Comparison of ENCODE assay signal across 14 cellular contexts in genomic region chr4:71210831-71211230, GRCh38.
DNase-seq lines count a peak whose midpoint lies in the region; ATAC-seq and TF ChIP-seq lines count a peak whose summit lies in the region.
"Had no signal": no experiment of that assay in that cellular context is flagged by ENCODE, and none has a peak within 500 bp of the region (broad histone marks: within the 10 kb centered on the region; RNA-seq: fewer than 3 reads in every experiment).

No MANE protein-coding gene starts in this region.

- no peak overlapping the region for H3K18ac ChIP-seq in mesenchymal stem cell (ENCODE audit: low read depth in 1 of 2, low read length in 2 of 2)

- peak overlapping the region; percentile 43; the same call in 1 of the 2 replicates for H3K27ac ChIP-seq in GM23248
- no peak overlapping the region for H3K27ac ChIP-seq in mesenchymal stem cell (ENCODE audit: low read length, poor library complexity, severe bottlenecking)
- H3K27ac ChIP-seq: HL-60 had no signal

- no peaks in the 10 kb centered on the region for H3K9me2 ChIP-seq in GM23248 (ENCODE audit: insufficient read depth)

- H3K14ac ChIP-seq in mesenchymal stem cell (ENCODE audit: low read length in 2 of 2), result no peak overlapping the region

- peaks cover 59% of the 10 kb centered on the region for H3K4me1 ChIP-seq in GM23248 (ENCODE audit: insufficient read depth)
- H3K4me1 ChIP-seq in mesenchymal stem cell (ENCODE audit: control insufficient read depth, insufficient read depth, low read depth, low read length), result peaks cover 2% of the 10 kb centered on the region

- H4K8ac ChIP-seq in mesenchymal stem cell (ENCODE audit: low read length), result no peak overlapping the region

- peaks cover 10% of the 10 kb centered on the region for H3K79me1 ChIP-seq in mesenchymal stem cell (replicated peaks; ENCODE audit: low read length, poor library complexity, severe bottlenecking)

- no peaks in the 10 kb centered on the region for H3K36me3 ChIP-seq in GM23248 (ENCODE audit: low read depth)
- H3K36me3 ChIP-seq in mesenchymal stem cell (ENCODE audit: control insufficient read depth in 1 of 2, insufficient read depth in 2 of 2, low read depth in 1 of 2, low read length in 2 of 2), result no peaks in the 10 kb centered on the region

- no peak overlapping the region for H4K91ac ChIP-seq in mesenchymal stem cell (ENCODE audit: low read length)

- no peak overlapping the region for H2AK5ac ChIP-seq in mesenchymal stem cell (ENCODE audit: low read length, severe bottlenecking)

- ATAC-seq in HG02852 (IDR thresholded peaks at IDR 0.05; ENCODE audit: unreplicated experiment), result no peak
- ATAC-seq in GM21717 (IDR thresholded peaks at IDR 0.05; ENCODE audit: unreplicated experiment), result no peak
- ATAC-seq: K562 had no signal

- H2BK15ac ChIP-seq in mesenchymal stem cell (ENCODE audit: low read depth, poor library complexity, severe bottlenecking), result no peak overlapping the region

- H2BK12ac ChIP-seq in mesenchymal stem cell (ENCODE audit: low read length in 2 of 2), result no peak overlapping the region

- peak; percentile 58 for DNase-seq in AG10803 (ENCODE audit: low read depth)
- DNase-seq in GM23248, result peak; percentile 56
- peak; percentile 29 to 45 for DNase-seq in cardiac fibroblast (ENCODE audit: low read depth in 2 of 2)
- no peak for DNase-seq in mesenchymal stem cell
- DNase-seq in SW480 (ENCODE audit: low spot score), result no peak
- DNase-seq in mesenteric fat pad (ENCODE audit: low spot score), result no peak
- DNase-seq: ACHN; CD8-positive, alpha-beta memory T cell; HCEC 1CT; HFFc6 had no signal

- H3K9ac ChIP-seq in GM23248, result peak overlapping the region; percentile 5; the same call in 1 of the 2 replicates
- H3K9ac ChIP-seq in mesenchymal stem cell (ENCODE audit: low read length), result peak overlapping the region; percentile 4

- H3K79me2 ChIP-seq in GM23248 (ENCODE audit: insufficient read depth), result no peaks in the 10 kb centered on the region

- H3F3A ChIP-seq in GM23248 (ENCODE audit: insufficient read depth), result peaks cover 41% of the 10 kb centered on the region

- TF ChIP-seq CTCF in AG10803 (conservative IDR thresholded peaks at IDR 0.05; ENCODE audit: low read length) (no peak), cardiac fibroblast (IDR thresholded peaks at IDR 0.05; ENCODE audit: low read depth, low read length) (no peak)

- in situ Hi-C loops in GM23248 (cut with MboI), result no loop called here

- 0 to 5% methylated on average over 3 of the region's 3 CpGs for WGBS in GM23248 (ENCODE audit: low coverage in 1 of 2, low lambda C conversion rate in 2 of 2, missing lambda C conversion rate in 2 of 2), 2 experiments
- WGBS in mesenchymal stem cell, result 89% methylated on average over 2 of the region's 3 CpGs

- no peak overlapping the region for H3K4ac ChIP-seq in mesenchymal stem cell (ENCODE audit: low read depth in 1 of 2, low read length in 2 of 2)

- H3K9me3 ChIP-seq in GM23248 (ENCODE audit: low read depth), result no peaks in the 10 kb centered on the region
- H3K9me3 ChIP-seq in mesenchymal stem cell (ENCODE audit: control insufficient read depth, low read length), result no peaks in the 10 kb centered on the region

- no peak overlapping the region for H3K23ac ChIP-seq in mesenchymal stem cell (ENCODE audit: low read length in 2 of 2)

- H2BK5ac ChIP-seq in mesenchymal stem cell (ENCODE audit: low read depth, low read length, poor library complexity, severe bottlenecking), result no peak overlapping the region

- no peak overlapping the region for H2BK120ac ChIP-seq in mesenchymal stem cell (ENCODE audit: low read depth, low read length)

- H3K4me3 ChIP-seq in AG10803 (ENCODE audit: low read length), result no peak overlapping the region
- no peak overlapping the region for H3K4me3 ChIP-seq in GM23248
- H3K4me3 ChIP-seq in cardiac fibroblast (replicated peaks in 1 of 2; ENCODE audit: low read depth in 2 of 2, low read length in 2 of 2), result no peak overlapping the region
- no peak overlapping the region for H3K4me3 ChIP-seq in mesenchymal stem cell (ENCODE audit: insufficient read depth in 1 of 2, low read depth in 1 of 2, low read length in 2 of 2)
- H3K4me3 ChIP-seq: K562 had no signal

- no peaks in the 10 kb centered on the region for H4K20me1 ChIP-seq in GM23248 (ENCODE audit: insufficient read depth)

- H3K27me3 ChIP-seq in GM23248 (replicated peaks; ENCODE audit: insufficient read depth) (no peaks in the 10 kb centered on the region), mesenchymal stem cell (ENCODE audit: control insufficient read depth in 1 of 2, insufficient read depth in 1 of 2, low read length in 2 of 2) (no peaks in the 10 kb centered on the region)

- no peak overlapping the region for H2AFZ ChIP-seq in GM23248
- H2AFZ ChIP-seq in mesenchymal stem cell (ENCODE audit: low read depth, low read length), result no peak overlapping the region

- H3K4me2 ChIP-seq in GM23248 (ENCODE audit: unreplicated experiment), result peak overlapping the region; percentile 44
- H3K4me2 ChIP-seq in mesenchymal stem cell (ENCODE audit: low read length, poor library complexity, severe bottlenecking), result no peak overlapping the region

Comparison
In these comparisons a context has a peak if more than half of its experiments do, and no peak if none do; other contexts are left out.
1. DNase-seq: peak in AG10803 (single experiment), GM23248 (single experiment) and cardiac fibroblast (2 of 2); none in mesenchymal stem cell (single experiment), SW480 (single experiment) and mesenteric fat pad (single experiment).